21 cellular contexts compared by ENCODE assay signal in genomic region chr1:205208805-205209204, GRCh38. TPM values are rescaled to one million over a fixed set of nuclear protein-coding genes. Genes with fewer than 3 reads are reported as not detected.
A peak's percentile ranks its signal among the peaks of the same experiment; 100 is the strongest.
DNase-seq lines count a peak whose midpoint lies in the region; ATAC-seq and TF ChIP-seq lines count a peak whose summit lies in the region.
"Had no signal": no experiment of that assay in that cellular context is flagged by ENCODE, and none has a peak within 500 bp of the region (broad histone marks: within the 10 kb centered on the region; RNA-seq: fewer than 3 reads in every experiment).

No MANE protein-coding gene starts in this region.

- no peaks in the 10 kb centered on the region for H3K9me3 Mint-ChIP-seq in stimulated activated naive CD8-positive, alpha-beta T cell treated with anti-CD3 and anti-CD28 coated beads, Interleukin-15, Interleukin-2, amounts not matched to agents 100 ng/mL and 50 ng/mL, for 24 hours
- no peaks in the 10 kb centered on the region for H3K9me3 Mint-ChIP-seq in activated T-helper 2 cell treated with anti-CD3 and anti-CD28 coated beads, Interferon-gamma antibody, Interleukin-2, Interleukin-4, amounts not matched to agents 10 μg/mL and 5 μg/mL and 100 μg/mL, durations not matched to agents 14 hours and 24 hours and 36 hours
- H3K9me3 Mint-ChIP-seq in natural killer cell, result no peaks in the 10 kb centered on the region
- H3K9me3 Mint-ChIP-seq: CD8-positive, alpha-beta T cell; memory B cell had no signal

- DNase-seq in stimulated activated naive CD8-positive, alpha-beta T cell treated with anti-CD3 and anti-CD28 coated beads, Interleukin-15, Interleukin-2, amounts not matched to agents 100 U/mL and 50 U/mL, for 24 hours, result no peak
- no peak for DNase-seq in activated T-helper 2 cell treated with anti-CD3 and anti-CD28 coated beads, Interferon-gamma antibody, Interleukin-2, Interleukin-4, amounts not matched to agents 10 μg/mL and 5 μg/mL and 100 μg/mL, durations not matched to agents 14 hours and 24 hours and 36 hours (ENCODE audit: low spot score)
- DNase-seq in natural killer cell (no peak), aorta (no peak)
- DNase-seq: activated CD8-positive, alpha-beta memory T cell treated with anti-CD3 and anti-CD28 coated beads for 24 hours; CD8-positive, alpha-beta T cell; cortex of kidney; DMS153; left cardiac atrium; NCI-H2107; Peyer's patch; posterior cingulate gyrus; sigmoid colon; T-helper 17 cell had no signal

- peaks cover 68% of the 10 kb centered on the region for H3K4me1 Mint-ChIP-seq in stimulated activated naive CD8-positive, alpha-beta T cell treated with anti-CD3 and anti-CD28 coated beads, Interleukin-15, Interleukin-2, amounts not matched to agents 100 ng/mL and 50 ng/mL, for 24 hours (ENCODE audit: low read depth)
- peaks cover 40% of the 10 kb centered on the region for H3K4me1 Mint-ChIP-seq in activated T-helper 2 cell treated with anti-CD3 and anti-CD28 coated beads, Interferon-gamma antibody, Interleukin-2, Interleukin-4, amounts not matched to agents 10 μg/mL and 5 μg/mL and 100 μg/mL, durations not matched to agents 14 hours and 24 hours and 36 hours (ENCODE audit: low read depth)
- H3K4me1 Mint-ChIP-seq in natural killer cell, result peaks cover 29 to 44% of the 10 kb centered on the region in 2 donors

- H3K4me1 ChIP-seq in aorta (ENCODE audit: control insufficient read depth in 1 of 2, insufficient read depth in 2 of 2, low read length in 2 of 2), result peaks cover 0 to 8% of the 10 kb centered on the region in 2 donors

- TF ChIP-seq CTCF in natural killer cell (IDR thresholded peaks at IDR 0.05), result no peak

- no peaks in the 10 kb centered on the region for H3K27me3 Mint-ChIP-seq in stimulated activated naive CD8-positive, alpha-beta T cell treated with anti-CD3 and anti-CD28 coated beads, Interleukin-15, Interleukin-2, amounts not matched to agents 100 ng/mL and 50 ng/mL, for 24 hours
- H3K27me3 Mint-ChIP-seq in activated T-helper 2 cell treated with anti-CD3 and anti-CD28 coated beads, Interferon-gamma antibody, Interleukin-2, Interleukin-4, amounts not matched to agents 10 μg/mL and 5 μg/mL and 100 μg/mL, durations not matched to agents 14 hours and 24 hours and 36 hours (ENCODE audit: low read depth), result no peaks in the 10 kb centered on the region
- H3K27me3 Mint-ChIP-seq in natural killer cell (ENCODE audit: low read depth in 2 of 2), result no peaks in the 10 kb centered on the region
- H3K27me3 Mint-ChIP-seq: memory B cell, T-helper 17 cell had no signal

- H3K27ac ChIP-seq in aorta (ENCODE audit: low read depth in 1 of 2, low read length in 2 of 2), result no peak overlapping the region
- H3K27ac ChIP-seq: Peyer's patch, sigmoid colon, SJSA1, suprapubic skin, VCaP had no signal

- intact Hi-C loops in activated T-helper 2 cell treated with anti-CD3 and anti-CD28 coated beads, Interferon-gamma antibody, Interleukin-2, Interleukin-4, amounts not matched to agents 10 μg/mL and 5 μg/mL and 100 μg/mL, durations not matched to agents 14 hours and 24 hours and 36 hours (cut with micrococcal nuclease), result loop anchor here (10.0 kb wide), 1 partner anchor 794 kb away; the partner anchor contains the start of gene PPP1R15B
- intact Hi-C loops in natural killer cell (cut with micrococcal nuclease), result no loop called here
- intact Hi-C loops in aorta (cut with DNase I), result no loop called here

- no peak overlapping the region for H3K27ac Mint-ChIP-seq in stimulated activated naive CD8-positive, alpha-beta T cell treated with anti-CD3 and anti-CD28 coated beads, Interleukin-15, Interleukin-2, amounts not matched to agents 100 ng/mL and 50 ng/mL, for 24 hours
- H3K27ac Mint-ChIP-seq in activated T-helper 2 cell treated with anti-CD3 and anti-CD28 coated beads, Interferon-gamma antibody, Interleukin-2, Interleukin-4, amounts not matched to agents 10 μg/mL and 5 μg/mL and 100 μg/mL, durations not matched to agents 14 hours and 24 hours and 36 hours, result peak overlapping the region; percentile 15
- H3K27ac Mint-ChIP-seq in natural killer cell, result no peak overlapping the region
- H3K27ac Mint-ChIP-seq: CD8-positive, alpha-beta T cell; memory B cell; T-helper 17 cell had no signal

- no peak overlapping the region for H3K4me3 ChIP-seq in aorta (ENCODE audit: low read length in 2 of 2)
- H3K4me3 ChIP-seq: Peyer's patch, sigmoid colon, SJSA1 had no signal

- H3K36me3 ChIP-seq in aorta (ENCODE audit: control insufficient read depth in 1 of 2, insufficient read depth in 2 of 2, low read length in 1 of 2), result no peaks in the 10 kb centered on the region
- H3K36me3 ChIP-seq: Peyer's patch, sigmoid colon, suprapubic skin had no signal

- H3K4me3 Mint-ChIP-seq in stimulated activated naive CD8-positive, alpha-beta T cell treated with anti-CD3 and anti-CD28 coated beads, Interleukin-15, Interleukin-2, amounts not matched to agents 100 ng/mL and 50 ng/mL, for 24 hours, result peak overlapping the region; percentile 75
- H3K4me3 Mint-ChIP-seq in activated T-helper 2 cell treated with anti-CD3 and anti-CD28 coated beads, Interferon-gamma antibody, Interleukin-2, Interleukin-4, amounts not matched to agents 10 μg/mL and 5 μg/mL and 100 μg/mL, durations not matched to agents 14 hours and 24 hours and 36 hours (ENCODE audit: low read depth), result peak overlapping the region; percentile 56
- H3K4me3 Mint-ChIP-seq in natural killer cell, result peak overlapping the region; percentile 69
- H3K4me3 Mint-ChIP-seq: memory B cell, T-helper 17 cell had no signal

- H3K36me3 Mint-ChIP-seq in stimulated activated naive CD8-positive, alpha-beta T cell treated with anti-CD3 and anti-CD28 coated beads, Interleukin-15, Interleukin-2, amounts not matched to agents 100 ng/mL and 50 ng/mL, for 24 hours (ENCODE audit: low read depth), result peaks cover 12% of the 10 kb centered on the region
- H3K36me3 Mint-ChIP-seq in activated T-helper 2 cell treated with anti-CD3 and anti-CD28 coated beads, Interferon-gamma antibody, Interleukin-2, Interleukin-4, amounts not matched to agents 10 μg/mL and 5 μg/mL and 100 μg/mL, durations not matched to agents 14 hours and 24 hours and 36 hours (ENCODE audit: low read depth), result peaks cover 23% of the 10 kb centered on the region
- H3K36me3 Mint-ChIP-seq in natural killer cell, result no peaks in the 10 kb centered on the region

- no peak for ATAC-seq in stimulated activated naive CD8-positive, alpha-beta T cell treated with anti-CD3 and anti-CD28 coated beads, Interleukin-15, Interleukin-2, amounts not matched to agents 100 U/mL and 50 U/mL, for 24 hours
- no peak for ATAC-seq in natural killer cell
- no peak for ATAC-seq in HG02884 (IDR thresholded peaks at IDR 0.05; ENCODE audit: unreplicated experiment)
- ATAC-seq in GM18861 (IDR thresholded peaks at IDR 0.05; ENCODE audit: unreplicated experiment), result no peak
- no peak for ATAC-seq in aorta (ENCODE audit: low FRiP score)
- ATAC-seq: CD8-positive, alpha-beta T cell; left cardiac atrium; T-helper 17 cell had no signal

- 92% methylated on average over 3 of the region's 3 CpGs for WGBS in aorta, 2 donors

- H3K27me3 ChIP-seq in aorta (ENCODE audit: control insufficient read depth in 1 of 2, insufficient read depth in 2 of 2, low read length in 1 of 2), result no peaks in the 10 kb centered on the region
- H3K27me3 ChIP-seq: Peyer's patch, sigmoid colon, SJSA1, suprapubic skin had no signal

- no peaks in the 10 kb centered on the region for H3K9me3 ChIP-seq in aorta (ENCODE audit: control insufficient read depth, low read length)
- H3K9me3 ChIP-seq: Peyer's patch, sigmoid colon, SJSA1, suprapubic skin had no signal

RNA-seq across cellular contexts. Expression of gene DSTYK, which starts 2.7 kb away (rescaled TPM):
- 27.3 and 28.6 TPM in 2 replicates for total RNA-seq in activated T-helper 2 cell treated with anti-CD3 and anti-CD28 coated beads, Interferon-gamma antibody, Interleukin-2, Interleukin-4, amounts not matched to agents 10 μg/mL and 5 μg/mL and 100 μg/mL, durations not matched to agents 14 hours and 24 hours and 36 hours
- total RNA-seq in natural killer cell (10 to 100 TPM in 2 of 3 donors, 1 to 10 TPM in 1; 9.9 to 17.5 (median 14.9) TPM), aorta (10 to 100 TPM; 14.3 to 17.6 TPM)
- 1 to 10 TPM; 4.3 to 5.3 TPM for polyA plus RNA-seq in aorta

RNA-seq across cellular contexts. Expression of gene TMCC2, which starts 18.9 kb away (rescaled TPM):
- 13.4 and 14.0 TPM in 2 replicates for total RNA-seq in activated T-helper 2 cell treated with anti-CD3 and anti-CD28 coated beads, Interferon-gamma antibody, Interleukin-2, Interleukin-4, amounts not matched to agents 10 μg/mL and 5 μg/mL and 100 μg/mL, durations not matched to agents 14 hours and 24 hours and 36 hours
- total RNA-seq in natural killer cell (1 to 10 TPM in 2 of 3 donors, under 1 TPM in 1; 0.93 to 1.5 (median 1.1) TPM), aorta (1 to 10 TPM; 6.2 to 8.2 TPM)
- 1 to 10 TPM in 1 of 2 donors, under 1 TPM in 1; 0.69 to 1.0 TPM for polyA plus RNA-seq in aorta
